In genomic region chr10:43398939-43399871, GRCh38 we compare ENCODE assay signal across 1 cellular context.
TF ChIP-seq lines count a peak whose summit lies in the region.

No MANE protein-coding gene starts in this region.

TF ChIP-seq in HepG2, 621 proteins besides CTCF, POLR2A, EP300 and RAD21 (continued from another document and continues in another):
- TF ChIP-seq ZBTB42 (CRISPR knock-in tag; IDR thresholded peaks at IDR 0.05), result no peak
- no peak for TF ChIP-seq ZNF556 (CRISPR knock-in tag; IDR thresholded peaks at IDR 0.05; ENCODE audit: borderline replicate concordance)
- TF ChIP-seq, protein P1, sequence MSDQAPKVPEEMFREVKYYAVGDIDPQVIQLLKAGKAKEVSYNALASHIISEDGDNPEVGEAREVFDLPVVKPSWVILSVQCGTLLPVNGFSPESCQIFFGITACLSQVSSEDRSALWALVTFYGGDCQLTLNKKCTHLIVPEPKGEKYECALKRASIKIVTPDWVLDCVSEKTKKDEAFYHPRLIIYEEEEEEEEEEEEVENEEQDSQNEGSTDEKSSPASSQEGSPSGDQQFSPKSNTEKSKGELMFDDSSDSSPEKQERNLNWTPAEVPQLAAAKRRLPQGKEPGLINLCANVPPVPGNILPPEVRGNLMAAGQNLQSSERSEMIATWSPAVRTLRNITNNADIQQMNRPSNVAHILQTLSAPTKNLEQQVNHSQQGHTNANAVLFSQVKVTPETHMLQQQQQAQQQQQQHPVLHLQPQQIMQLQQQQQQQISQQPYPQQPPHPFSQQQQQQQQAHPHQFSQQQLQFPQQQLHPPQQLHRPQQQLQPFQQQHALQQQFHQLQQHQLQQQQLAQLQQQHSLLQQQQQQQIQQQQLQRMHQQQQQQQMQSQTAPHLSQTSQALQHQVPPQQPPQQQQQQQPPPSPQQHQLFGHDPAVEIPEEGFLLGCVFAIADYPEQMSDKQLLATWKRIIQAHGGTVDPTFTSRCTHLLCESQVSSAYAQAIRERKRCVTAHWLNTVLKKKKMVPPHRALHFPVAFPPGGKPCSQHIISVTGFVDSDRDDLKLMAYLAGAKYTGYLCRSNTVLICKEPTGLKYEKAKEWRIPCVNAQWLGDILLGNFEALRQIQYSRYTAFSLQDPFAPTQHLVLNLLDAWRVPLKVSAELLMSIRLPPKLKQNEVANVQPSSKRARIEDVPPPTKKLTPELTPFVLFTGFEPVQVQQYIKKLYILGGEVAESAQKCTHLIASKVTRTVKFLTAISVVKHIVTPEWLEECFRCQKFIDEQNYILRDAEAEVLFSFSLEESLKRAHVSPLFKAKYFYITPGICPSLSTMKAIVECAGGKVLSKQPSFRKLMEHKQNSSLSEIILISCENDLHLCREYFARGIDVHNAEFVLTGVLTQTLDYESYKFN (CRISPR knock-in tag; conservative IDR thresholded peaks at IDR 0.05), result peak; percentile 70
- TF ChIP-seq RBAK (CRISPR knock-in tag; IDR thresholded peaks at IDR 0.05), result no peak
- TF ChIP-seq ZNF274 (CRISPR knock-in tag; IDR thresholded peaks at IDR 0.05), result no peak
- TF ChIP-seq AFF4 (CRISPR knock-in tag; IDR thresholded peaks at IDR 0.05), result peak; percentile 76; the same call in 1 of the 2 replicates
- TF ChIP-seq, protein P2, sequence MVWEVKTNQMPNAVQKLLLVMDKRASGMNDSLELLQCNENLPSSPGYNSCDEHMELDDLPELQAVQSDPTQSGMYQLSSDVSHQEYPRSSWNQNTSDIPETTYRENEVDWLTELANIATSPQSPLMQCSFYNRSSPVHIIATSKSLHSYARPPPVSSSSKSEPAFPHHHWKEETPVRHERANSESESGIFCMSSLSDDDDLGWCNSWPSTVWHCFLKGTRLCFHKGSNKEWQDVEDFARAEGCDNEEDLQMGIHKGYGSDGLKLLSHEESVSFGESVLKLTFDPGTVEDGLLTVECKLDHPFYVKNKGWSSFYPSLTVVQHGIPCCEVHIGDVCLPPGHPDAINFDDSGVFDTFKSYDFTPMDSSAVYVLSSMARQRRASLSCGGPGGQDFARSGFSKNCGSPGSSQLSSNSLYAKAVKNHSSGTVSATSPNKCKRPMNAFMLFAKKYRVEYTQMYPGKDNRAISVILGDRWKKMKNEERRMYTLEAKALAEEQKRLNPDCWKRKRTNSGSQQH (CRISPR knock-in tag; IDR thresholded peaks at IDR 0.05; ENCODE audit: low read depth), result 0 out of 2 replicates have a peak, but pooled peaks have one; percentile 70
- TF ChIP-seq ZNF644 (CRISPR knock-in tag; IDR thresholded peaks at IDR 0.05; ENCODE audit: low read depth), result peak; percentile 70; the same call in 1 of the 2 replicates
- TF ChIP-seq CREB1 (IDR thresholded peaks at IDR 0.05), result no peak
- TF ChIP-seq CREB1 (CRISPR knock-in tag; IDR thresholded peaks at IDR 0.05), result 0 out of 2 replicates have a peak, but pooled peaks have one; percentile 36
- TF ChIP-seq NCOA2 (CRISPR knock-in tag; IDR thresholded peaks at IDR 0.05), result peak; percentile 41; the same call in 1 of the 2 replicates
- TF ChIP-seq KDM2A (CRISPR knock-in tag; IDR thresholded peaks at IDR 0.05; ENCODE audit: borderline replicate concordance, low read depth), result peak; percentile 36; the same call in 1 of the 2 replicates
- TF ChIP-seq, protein P3, sequence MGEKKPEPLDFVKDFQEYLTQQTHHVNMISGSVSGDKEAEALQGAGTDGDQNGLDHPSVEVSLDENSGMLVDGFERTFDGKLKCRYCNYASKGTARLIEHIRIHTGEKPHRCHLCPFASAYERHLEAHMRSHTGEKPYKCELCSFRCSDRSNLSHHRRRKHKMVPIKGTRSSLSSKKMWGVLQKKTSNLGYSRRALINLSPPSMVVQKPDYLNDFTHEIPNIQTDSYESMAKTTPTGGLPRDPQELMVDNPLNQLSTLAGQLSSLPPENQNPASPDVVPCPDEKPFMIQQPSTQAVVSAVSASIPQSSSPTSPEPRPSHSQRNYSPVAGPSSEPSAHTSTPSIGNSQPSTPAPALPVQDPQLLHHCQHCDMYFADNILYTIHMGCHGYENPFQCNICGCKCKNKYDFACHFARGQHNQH (CRISPR knock-in tag; IDR thresholded peaks at IDR 0.05), result peak; percentile 24; the same call in 1 of the 2 replicates
- peak; percentile 44; the same call in 1 of the 2 replicates for TF ChIP-seq PPARG (CRISPR knock-in tag; conservative IDR thresholded peaks at IDR 0.05)
- peak; percentile 21; the same call in 1 of the 2 replicates for TF ChIP-seq MIER3 (CRISPR knock-in tag; IDR thresholded peaks at IDR 0.05; ENCODE audit: borderline replicate concordance)
- peak; percentile 41; the same call in 1 of the 2 replicates for TF ChIP-seq SOX5 (CRISPR knock-in tag; IDR thresholded peaks at IDR 0.05; ENCODE audit: borderline replicate concordance)
- TF ChIP-seq ZFP1 (CRISPR knock-in tag; IDR thresholded peaks at IDR 0.05), result no peak
- peak; percentile 48; the same call in 1 of the 2 replicates for TF ChIP-seq ZNF331 (CRISPR knock-in tag; IDR thresholded peaks at IDR 0.05)
- TF ChIP-seq AGO2 (optimal IDR thresholded peaks at IDR 0.05; ENCODE audit: low read depth, low read length), result no peak
- TF ChIP-seq CEBPB (IDR thresholded peaks at IDR 0.05; ENCODE audit: borderline replicate concordance, low read depth, low read length), result peak; percentile 98
- TF ChIP-seq SNAPC2 (CRISPR knock-in tag; IDR thresholded peaks at IDR 0.05), result no peak
- TF ChIP-seq ZBTB33 (CRISPR knock-in tag; IDR thresholded peaks at IDR 0.05), result no peak
- peak; percentile 59 for TF ChIP-seq ZFX (CRISPR knock-in tag; IDR thresholded peaks at IDR 0.05; ENCODE audit: low read depth)
- no peak for TF ChIP-seq ZNF605 (CRISPR knock-in tag; IDR thresholded peaks at IDR 0.05)
- TF ChIP-seq ETV5 (CRISPR knock-in tag; IDR thresholded peaks at IDR 0.05; ENCODE audit: borderline replicate concordance), result peak; percentile 36; the same call in 1 of the 2 replicates
- no peak for TF ChIP-seq ZNF263 (CRISPR knock-in tag; IDR thresholded peaks at IDR 0.05)
- TF ChIP-seq ZBTB7B (CRISPR knock-in tag; IDR thresholded peaks at IDR 0.05), result 0 out of 2 replicates have a peak, but pooled peaks have one; percentile 42
- no peak for TF ChIP-seq NFYC (CRISPR knock-in tag; IDR thresholded peaks at IDR 0.05)
- TF ChIP-seq KLF16 (CRISPR knock-in tag; IDR thresholded peaks at IDR 0.05), result peak in 1 of 2 experiments; percentile 60; a peak in 1 of 4 replicates
- 0 out of 2 replicates have a peak, but pooled peaks have one; percentile 39 for TF ChIP-seq NFIC (IDR thresholded peaks at IDR 0.05; ENCODE audit: low read length)
- TF ChIP-seq FUBP1 (CRISPR knock-in tag; IDR thresholded peaks at IDR 0.05; ENCODE audit: borderline replicate concordance), result no peak
- no peak for TF ChIP-seq ZNF343 (CRISPR knock-in tag; IDR thresholded peaks at IDR 0.05)
- peak; percentile 42; the same call in 1 of the 2 replicates for TF ChIP-seq ATF7 (IDR thresholded peaks at IDR 0.05)
- TF ChIP-seq ATF7 (CRISPR knock-in tag; IDR thresholded peaks at IDR 0.05), result peak; percentile 61; the same call in 1 of the 2 replicates
- TF ChIP-seq CCAR2 (optimal IDR thresholded peaks at IDR 0.05; ENCODE audit: low read depth, low read length), result no peak
- 0 out of 2 replicates have a peak, but pooled peaks have one; percentile 33 for TF ChIP-seq ZHX2 (IDR thresholded peaks at IDR 0.05; ENCODE audit: low read depth)
- TF ChIP-seq ZHX2 (CRISPR knock-in tag; IDR thresholded peaks at IDR 0.05; ENCODE audit: borderline replicate concordance), result no peak
- no peak for TF ChIP-seq ZNF850 (CRISPR knock-in tag; conservative IDR thresholded peaks at IDR 0.05)
- no peak for TF ChIP-seq ADNP (CRISPR knock-in tag; IDR thresholded peaks at IDR 0.05)
